ENCODE assay signal across 8 cellular contexts in genomic region chr16:3880623-3881498, GRCh38. TPM values are rescaled to one million over a fixed set of nuclear protein-coding genes. Genes with fewer than 3 reads are reported as not detected.
A peak's percentile ranks its signal among the peaks of the same experiment; 100 is the strongest.
DNase-seq lines count a peak whose midpoint lies in the region; TF ChIP-seq lines count a peak whose summit lies in the region.

Gene CREBBP (minus strand): TSS chr16:3880713. CDS start chr16:3879916, 797 bp downstream.

- CTCF ChIA-PET in activated naive CD4-positive, alpha-beta T cell treated with anti-CD3 and anti-CD28 coated beads, Interleukin-2, amount 10 ng/mL, durations not matched to agents 7 days and 5 days (lab: Charles Lee) = interaction anchor here (0.7 to 1.0 kb wide), 2 partner anchors 9 to 373 kb away, joined by 3 to 4 read pairs; no protein-coding TSS in a partner anchor

- H3K4me1 Mint-ChIP-seq in activated naive CD4-positive, alpha-beta T cell treated with anti-CD3 and anti-CD28 coated beads, Interleukin-2, amount 10 ng/mL, durations not matched to agents 7 days and 5 days = peaks cover 41% of the 10 kb centered on the region

- H3K36me3 ChIP-seq in SK-N-MC (ENCODE audit: insufficient read depth, low read length) = peaks cover 15% of the 10 kb centered on the region

- no peaks in the 10 kb centered on the region for H3K9me3 Mint-ChIP-seq in activated naive CD4-positive, alpha-beta T cell treated with anti-CD3 and anti-CD28 coated beads, Interleukin-2, amount 10 ng/mL, durations not matched to agents 7 days and 5 days

- H3K9ac ChIP-seq in SK-N-MC (ENCODE audit: insufficient read length) = peak within 1 kb of the TSS; percentile 89

- DNase-seq in GF-D8 (lab: John Stamatoyannopoulos, UW) (peak; percentile 62), HFF-Myc (ENCODE audit: extremely low read depth, low read depth) (no peak), NB4 (ENCODE audit: low read depth) (peak; percentile 89), SK-N-MC (ENCODE audit: low read depth, low spot score) (no peak), globus pallidus (ENCODE audit: low spot score) (peak; percentile 89), occipital lobe (lab: John Stamatoyannopoulos, UW) (peak; percentile 75), superior temporal gyrus (ENCODE audit: extremely low spot score) (peak; percentile 80)
- DNase-seq in activated naive CD4-positive, alpha-beta T cell treated with anti-CD3 and anti-CD28 coated beads, Interleukin-2, amount 10 ng/mL, durations not matched to agents 7 days and 5 days = peak; percentile 88

- peaks cover 31% of the 10 kb centered on the region for H3K36me3 Mint-ChIP-seq in activated naive CD4-positive, alpha-beta T cell treated with anti-CD3 and anti-CD28 coated beads, Interleukin-2, amount 10 ng/mL, durations not matched to agents 7 days and 5 days

- H3K4me3 ChIP-seq in HFF-Myc (replicated peaks; ENCODE audit: low read depth, low read length) (peak within 1 kb of the TSS; percentile 93), NB4 (ENCODE audit: low read depth, low read length) (peak within 1 kb of the TSS; percentile 75), SK-N-MC (peak within 1 kb of the TSS; percentile 80)

- peak; percentile 42 for TF ChIP-seq POLR2A in NB4 (IDR thresholded peaks at IDR 0.05; ENCODE audit: extremely low read depth, insufficient read length)

- H3K4me3 Mint-ChIP-seq in activated naive CD4-positive, alpha-beta T cell treated with anti-CD3 and anti-CD28 coated beads, Interleukin-2, amount 10 ng/mL, durations not matched to agents 7 days and 5 days = peak within 1 kb of the TSS; percentile 92

- TF ChIP-seq CTCF in HFF-Myc (IDR thresholded peaks at IDR 0.05; ENCODE audit: low read depth, low read length, missing control alignments) (no peak), NB4 (IDR thresholded peaks at IDR 0.05; ENCODE audit: low read depth, low read length) (no peak)

- H3K27ac Mint-ChIP-seq in activated naive CD4-positive, alpha-beta T cell treated with anti-CD3 and anti-CD28 coated beads, Interleukin-2, amount 10 ng/mL, durations not matched to agents 7 days and 5 days = peak within 1 kb of the TSS; percentile 95

- peak within 1 kb of the TSS; percentile 42; the same call in 1 of the 2 replicates for H3K27ac ChIP-seq in SK-N-MC

- H3K9me3 ChIP-seq in SK-N-MC (ENCODE audit: low read depth, low read length) = no peaks in the 10 kb centered on the region

- peaks cover 33% of the 10 kb centered on the region for H3K27me3 Mint-ChIP-seq in activated naive CD4-positive, alpha-beta T cell treated with anti-CD3 and anti-CD28 coated beads, Interleukin-2, amount 10 ng/mL, durations not matched to agents 7 days and 5 days

RNA-seq across cellular contexts. Expression of gene CREBBP, which starts in this region (rescaled TPM):
- 32.3 TPM for total RNA-seq in occipital lobe

Comparison
In these comparisons a context has a peak if more than half of its experiments do, and no peak if none do; other contexts are left out.
1. DNase-seq: peak in GF-D8 (single experiment), NB4 (single experiment), activated naive CD4-positive, alpha-beta T cell treated with anti-CD3 and anti-CD28 coated beads, Interleukin-2, amount 10 ng/mL, durations not matched to agents 7 days and 5 days (single experiment), globus pallidus (single experiment), occipital lobe (single experiment) and superior temporal gyrus (single experiment); none in HFF-Myc (single experiment) and SK-N-MC (single experiment).
2. Peak in every context shown above with its lines, with median percentiles within 50 percentile points of each other: H3K4me3 ChIP-seq.